Comparison of ENCODE assay signal across 41 cellular contexts in genomic region chr15:78658823-78659222, GRCh38. TPM values are rescaled to one million over a fixed set of nuclear protein-coding genes. Genes with fewer than 3 reads are reported as not detected.
"Had no signal": no experiment of that assay in that cellular context is flagged by ENCODE, and none has a peak within 500 bp of the region (broad histone marks: within the 10 kb centered on the region; RNA-seq: fewer than 3 reads in every experiment).

No MANE protein-coding gene starts in this region.

- H3K36me3 Mint-ChIP-seq: activated naive CD4-positive, alpha-beta T cell treated with anti-CD3 and anti-CD28 coated beads, Interleukin-2, amount 10 ng/mL, durations not matched to agents 7 days and 5 days; activated naive CD4-positive, alpha-beta T cell treated with anti-CD3 and anti-CD28 coated beads, Interleukin-2, amount 50 U/mL, for 24 hours; activated naive CD4-positive, alpha-beta T cell treated with anti-CD3 and anti-CD28 coated beads, Interleukin-2, amount 50 U/mL, for 72 hours; activated naive CD8-positive, alpha-beta T cell; activated naive CD8-positive, alpha-beta T cell treated with anti-CD3 and anti-CD28 coated beads for 36 hours; activated naive CD8-positive, alpha-beta T cell treated with anti-CD3 and anti-CD28 coated beads, Interleukin-2, amount 10 ng/mL, durations not matched to agents 7 days and 5 days; brain had no signal

- H3K36me3 ChIP-seq: adrenal gland, ascending aorta, brain microvascular endothelial cell, breast epithelium, cardiac muscle cell had no signal

- FAIRE-seq: astrocyte, bronchial epithelial cell had no signal

- H3K4me3 Mint-ChIP-seq: activated naive CD4-positive, alpha-beta T cell treated with anti-CD3 and anti-CD28 coated beads for 36 hours; activated naive CD4-positive, alpha-beta T cell treated with anti-CD3 and anti-CD28 coated beads, Interleukin-2, amount 10 ng/mL, durations not matched to agents 7 days and 5 days; activated naive CD4-positive, alpha-beta T cell treated with anti-CD3 and anti-CD28 coated beads, Interleukin-2, amount 50 U/mL, for 24 hours; activated naive CD8-positive, alpha-beta T cell; activated naive CD8-positive, alpha-beta T cell treated with anti-CD3 and anti-CD28 coated beads for 36 hours; activated naive CD8-positive, alpha-beta T cell treated with anti-CD3 and anti-CD28 coated beads, Interleukin-2, amount 10 ng/mL, durations not matched to agents 7 days and 5 days; activated naive CD8-positive, alpha-beta T cell treated with anti-CD3 and anti-CD28 coated beads, Interleukin-2, amount 50 U/mL, for 24 hours; activated T-cell treated with anti-CD3 and anti-CD28 coated beads, Interleukin-2, amount 50 U/mL, for 24 hours; activated T-cell treated with anti-CD3 and anti-CD28 coated beads, Interleukin-2, amount 50 U/mL, for 4 hours; activated T-cell treated with anti-CD3 and anti-CD28 coated beads, Interleukin-2, amount 50 U/mL, for 72 hours; activated T-helper 1 cell treated with anti-CD3 and anti-CD28 coated beads, Interleukin-12 subunit alpha, Interleukin-12 subunit beta, Interleukin-2, Interleukin-4 antibody, amounts not matched to agents 30 ng/mL and 10 ng/mL and 1 ng/mL, durations not matched to agents 14 hours and 24 hours and 36 hours; activated T-helper 17 cell treated with anti-CD3 and anti-CD28 coated beads, Interleukin-2, amount 50 U/mL, for 72 hours; brain; central memory CD8-positive, alpha-beta T cell had no signal

- H3K27me3 ChIP-seq: adrenal gland, ascending aorta, body of pancreas, cardiac muscle cell had no signal

- DNase-seq: activated effector memory CD4-positive, alpha-beta T cell treated with anti-CD3 and anti-CD28 coated beads, Interleukin-2, amount 50 U/mL, for 16 hours; activated effector memory CD4-positive, alpha-beta T cell treated with Interleukin-2 at 50 U/mL for 16 hours; activated gamma-delta T cell; activated gamma-delta T cell treated with Interleukin-2 at 50 U/mL for 16 hours; activated naive CD4-positive, alpha-beta T cell; activated naive CD4-positive, alpha-beta T cell treated with anti-CD3 and anti-CD28 coated beads for 36 hours; activated naive CD4-positive, alpha-beta T cell treated with anti-CD3 and anti-CD28 coated beads, Interleukin-2, amount 10 ng/mL, durations not matched to agents 7 days and 5 days; activated naive CD4-positive, alpha-beta T cell treated with anti-CD3 and anti-CD28 coated beads, Interleukin-2, amount 50 U/mL, for 16 hours; activated naive CD4-positive, alpha-beta T cell treated with Interleukin-2 at 50 U/mL for 16 hours; activated naive CD8-positive, alpha-beta T cell treated with anti-CD3 and anti-CD28 coated beads for 36 hours; activated naive CD8-positive, alpha-beta T cell treated with anti-CD3 and anti-CD28 coated beads, Interleukin-2, amount 10 ng/mL, durations not matched to agents 7 days and 5 days; activated naive CD8-positive, alpha-beta T cell treated with anti-CD3 and anti-CD28 coated beads, Interleukin-2, amount 50 U/mL, for 24 hours; activated T-cell treated with anti-CD3 and anti-CD28 coated beads, Interleukin-2, amount 50 U/mL, for 24 hours; activated T-cell treated with anti-CD3 and anti-CD28 coated beads, Interleukin-2, amount 50 U/mL, for 4 hours; activated T-cell treated with anti-CD3 and anti-CD28 coated beads, Interleukin-2, amount 50 U/mL, for 48 hours; activated T-cell treated with anti-CD3 and anti-CD28 coated beads, Interleukin-2, amount 50 U/mL, for 72 hours; adrenal gland; amniotic stem cell; amygdala; anterior cingulate cortex; aorta; body of pancreas; brain microvascular endothelial cell; caudate nucleus; central memory CD4-positive, alpha-beta T cell; cerebellar nuclear complex had no signal

- H3K27ac ChIP-seq: adrenal gland, ascending aorta, body of pancreas, brain microvascular endothelial cell, breast epithelium, cardiac muscle cell had no signal

- H3K9me3 ChIP-seq: adrenal gland, ascending aorta, body of pancreas, breast epithelium had no signal

- H3K27me3 Mint-ChIP-seq: activated naive CD4-positive, alpha-beta T cell treated with anti-CD3 and anti-CD28 coated beads, Interleukin-2, amount 50 U/mL, for 24 hours; activated naive CD8-positive, alpha-beta T cell; activated naive CD8-positive, alpha-beta T cell treated with anti-CD3 and anti-CD28 coated beads for 36 hours; activated naive CD8-positive, alpha-beta T cell treated with anti-CD3 and anti-CD28 coated beads, Interleukin-2, amount 50 U/mL, for 24 hours; activated T-cell treated with anti-CD3 and anti-CD28 coated beads, Interleukin-2, amount 50 U/mL, for 24 hours; activated T-helper 17 cell treated with anti-CD3 and anti-CD28 coated beads, Interleukin-2, amount 50 U/mL, for 72 hours had no signal

- H3K4me1 ChIP-seq: adrenal gland, ascending aorta, body of pancreas, breast epithelium had no signal

- H3K9me3 Mint-ChIP-seq: activated naive CD4-positive, alpha-beta T cell treated with anti-CD3 and anti-CD28 coated beads for 36 hours; activated naive CD4-positive, alpha-beta T cell treated with anti-CD3 and anti-CD28 coated beads, Interleukin-2, amount 10 ng/mL, durations not matched to agents 7 days and 5 days; activated naive CD4-positive, alpha-beta T cell treated with anti-CD3 and anti-CD28 coated beads, Interleukin-2, amount 50 U/mL, for 24 hours; activated naive CD4-positive, alpha-beta T cell treated with anti-CD3 and anti-CD28 coated beads, Interleukin-2, amount 50 U/mL, for 72 hours; activated naive CD8-positive, alpha-beta T cell treated with anti-CD3 and anti-CD28 coated beads for 36 hours; activated naive CD8-positive, alpha-beta T cell treated with anti-CD3 and anti-CD28 coated beads, Interleukin-2, amount 10 ng/mL, durations not matched to agents 7 days and 5 days; activated naive CD8-positive, alpha-beta T cell treated with anti-CD3 and anti-CD28 coated beads, Interleukin-2, amount 50 U/mL, for 24 hours; activated T-cell treated with anti-CD3 and anti-CD28 coated beads, Interleukin-2, amount 50 U/mL, for 24 hours; activated T-cell treated with anti-CD3 and anti-CD28 coated beads, Interleukin-2, amount 50 U/mL, for 4 hours; activated T-cell treated with anti-CD3 and anti-CD28 coated beads, Interleukin-2, amount 50 U/mL, for 72 hours; activated T-helper 1 cell treated with anti-CD3 and anti-CD28 coated beads, Interleukin-12 subunit alpha, Interleukin-12 subunit beta, Interleukin-2, Interleukin-4 antibody, amounts not matched to agents 30 ng/mL and 10 ng/mL and 1 ng/mL, durations not matched to agents 14 hours and 24 hours and 36 hours; activated T-helper 17 cell treated with anti-CD3 and anti-CD28 coated beads, Interleukin-2, amount 50 U/mL, for 72 hours; activated T-helper 2 cell treated with anti-CD3 and anti-CD28 coated beads, Interferon-gamma antibody, Interleukin-2, Interleukin-4, amounts not matched to agents 10 μg/mL and 5 μg/mL and 100 μg/mL, durations not matched to agents 14 hours and 24 hours and 36 hours; brain; central memory CD8-positive, alpha-beta T cell had no signal

- H3K27ac Mint-ChIP-seq: activated naive CD4-positive, alpha-beta T cell treated with anti-CD3 and anti-CD28 coated beads for 36 hours; activated naive CD4-positive, alpha-beta T cell treated with anti-CD3 and anti-CD28 coated beads, Interleukin-2, amount 10 ng/mL, durations not matched to agents 7 days and 5 days; activated naive CD4-positive, alpha-beta T cell treated with anti-CD3 and anti-CD28 coated beads, Interleukin-2, amount 50 U/mL, for 24 hours; activated naive CD4-positive, alpha-beta T cell treated with anti-CD3 and anti-CD28 coated beads, Interleukin-2, amount 50 U/mL, for 72 hours; activated naive CD8-positive, alpha-beta T cell; activated naive CD8-positive, alpha-beta T cell treated with anti-CD3 and anti-CD28 coated beads for 36 hours; activated naive CD8-positive, alpha-beta T cell treated with anti-CD3 and anti-CD28 coated beads, Interleukin-2, amount 10 ng/mL, durations not matched to agents 7 days and 5 days; activated naive CD8-positive, alpha-beta T cell treated with anti-CD3 and anti-CD28 coated beads, Interleukin-2, amount 50 U/mL, for 24 hours; activated T-cell treated with anti-CD3 and anti-CD28 coated beads, Interleukin-2, amount 50 U/mL, for 24 hours; activated T-cell treated with anti-CD3 and anti-CD28 coated beads, Interleukin-2, amount 50 U/mL, for 72 hours; activated T-helper 1 cell treated with anti-CD3 and anti-CD28 coated beads, Interleukin-12 subunit alpha, Interleukin-12 subunit beta, Interleukin-2, Interleukin-4 antibody, amounts not matched to agents 30 ng/mL and 10 ng/mL and 1 ng/mL, durations not matched to agents 14 hours and 24 hours and 36 hours; activated T-helper 17 cell treated with anti-CD3 and anti-CD28 coated beads, Interleukin-2, amount 50 U/mL, for 72 hours; activated T-helper 2 cell treated with anti-CD3 and anti-CD28 coated beads, Interferon-gamma antibody, Interleukin-2, Interleukin-4, amounts not matched to agents 10 μg/mL and 5 μg/mL and 100 μg/mL, durations not matched to agents 14 hours and 24 hours and 36 hours; brain had no signal

- H3K4me1 Mint-ChIP-seq: activated naive CD4-positive, alpha-beta T cell treated with anti-CD3 and anti-CD28 coated beads, Interleukin-2, amount 50 U/mL, for 24 hours; activated naive CD8-positive, alpha-beta T cell treated with anti-CD3 and anti-CD28 coated beads for 36 hours; activated naive CD8-positive, alpha-beta T cell treated with anti-CD3 and anti-CD28 coated beads, Interleukin-2, amount 10 ng/mL, durations not matched to agents 7 days and 5 days; activated naive CD8-positive, alpha-beta T cell treated with anti-CD3 and anti-CD28 coated beads, Interleukin-2, amount 50 U/mL, for 24 hours; activated T-helper 17 cell treated with anti-CD3 and anti-CD28 coated beads, Interleukin-2, amount 50 U/mL, for 72 hours; brain; central memory CD8-positive, alpha-beta T cell had no signal

- H3K4me3 ChIP-seq: adrenal gland, ascending aorta, body of pancreas, breast epithelium, cardiac muscle cell had no signal

RNA-seq across cellular contexts. Expression of gene CHRNB4, which starts 17.8 kb away (rescaled TPM):
- total RNA-seq: activated naive CD4-positive, alpha-beta T cell treated with anti-CD3 and anti-CD28 coated beads for 36 hours; activated naive CD4-positive, alpha-beta T cell treated with anti-CD3 and anti-CD28 coated beads, Interleukin-2, amount 50 U/mL, for 72 hours; activated naive CD8-positive, alpha-beta T cell treated with anti-CD3 and anti-CD28 coated beads for 36 hours; activated naive CD8-positive, alpha-beta T cell treated with anti-CD3 and anti-CD28 coated beads, Interleukin-2, amount 10 ng/mL, durations not matched to agents 7 days and 5 days; activated T-cell treated with anti-CD3 and anti-CD28 coated beads, Interleukin-2, amount 50 U/mL, for 4 hours; activated T-cell treated with anti-CD3 and anti-CD28 coated beads, Interleukin-2, amount 50 U/mL, for 72 hours; activated T-helper 1 cell treated with anti-CD3 and anti-CD28 coated beads, Interleukin-12 subunit alpha, Interleukin-12 subunit beta, Interleukin-2, Interleukin-4 antibody, amounts not matched to agents 30 ng/mL and 10 ng/mL and 1 ng/mL, durations not matched to agents 14 hours and 24 hours and 36 hours; activated T-helper 17 cell treated with anti-CD3 and anti-CD28 coated beads, Interleukin-2, amount 50 U/mL, for 72 hours; activated T-helper 2 cell treated with anti-CD3 and anti-CD28 coated beads, Interferon-gamma antibody, Interleukin-2, Interleukin-4, amounts not matched to agents 10 μg/mL and 5 μg/mL and 100 μg/mL, durations not matched to agents 14 hours and 24 hours and 36 hours; aorta; ascending aorta; astrocyte; body of pancreas; breast epithelium; bronchial epithelial cell; cardiac septum had no signal
- polyA plus RNA-seq: aorta, cardiac muscle cell had no signal

RNA-seq across cellular contexts. Expression of gene CHRNA3, which starts 38.0 kb away (rescaled TPM):
- total RNA-seq: activated naive CD4-positive, alpha-beta T cell treated with anti-CD3 and anti-CD28 coated beads for 36 hours; activated naive CD4-positive, alpha-beta T cell treated with anti-CD3 and anti-CD28 coated beads, Interleukin-2, amount 50 U/mL, for 72 hours; activated naive CD8-positive, alpha-beta T cell treated with anti-CD3 and anti-CD28 coated beads for 36 hours; activated naive CD8-positive, alpha-beta T cell treated with anti-CD3 and anti-CD28 coated beads, Interleukin-2, amount 10 ng/mL, durations not matched to agents 7 days and 5 days; activated T-cell treated with anti-CD3 and anti-CD28 coated beads, Interleukin-2, amount 50 U/mL, for 4 hours; activated T-cell treated with anti-CD3 and anti-CD28 coated beads, Interleukin-2, amount 50 U/mL, for 72 hours; activated T-helper 1 cell treated with anti-CD3 and anti-CD28 coated beads, Interleukin-12 subunit alpha, Interleukin-12 subunit beta, Interleukin-2, Interleukin-4 antibody, amounts not matched to agents 30 ng/mL and 10 ng/mL and 1 ng/mL, durations not matched to agents 14 hours and 24 hours and 36 hours; activated T-helper 17 cell treated with anti-CD3 and anti-CD28 coated beads, Interleukin-2, amount 50 U/mL, for 72 hours; activated T-helper 2 cell treated with anti-CD3 and anti-CD28 coated beads, Interferon-gamma antibody, Interleukin-2, Interleukin-4, amounts not matched to agents 10 μg/mL and 5 μg/mL and 100 μg/mL, durations not matched to agents 14 hours and 24 hours and 36 hours; aorta; ascending aorta; astrocyte; bronchial epithelial cell; chondrocyte had no signal
- polyA plus RNA-seq: aorta had no signal
